Comparison of ENCODE assay signal across 22 cellular contexts in genomic region chr16:54504372-54504771, GRCh38.
DNase-seq lines count a peak whose midpoint lies in the region; ATAC-seq, FAIRE-seq and TF ChIP-seq lines count a peak whose summit lies in the region.
"Had no signal": no experiment of that assay in that cellular context is flagged by ENCODE, and none has a peak within 500 bp of the region (broad histone marks: within the 10 kb centered on the region; RNA-seq: fewer than 3 reads in every experiment).

No MANE protein-coding gene starts in this region.

- H3K27me3 ChIP-seq in astrocyte (ENCODE audit: insufficient read depth, low read length) (peaks cover 5% of the 10 kb centered on the region), hepatocyte (peaks cover 6% of the 10 kb centered on the region), upper lobe of right lung (peaks cover 9% of the 10 kb centered on the region)
- H3K27me3 ChIP-seq: breast epithelium, SJSA1, tibial artery had no signal

- peaks cover 6% of the 10 kb centered on the region for H3K4me1 Mint-ChIP-seq in astrocyte (ENCODE audit: low read depth, unreplicated experiment)
- H3K4me1 Mint-ChIP-seq: CD14-positive monocyte; IgD-negative memory B cell; stimulated activated naive B cell treated with anti-CD40 and anti-IgM and Interleukin-4, amounts not matched to agents 10 μg/mL and 1 μg/mL and 100 μg/mL, for 72 hours had no signal

- H3K27ac Mint-ChIP-seq in astrocyte (ENCODE audit: unreplicated experiment): no peak overlapping the region
- H3K27ac Mint-ChIP-seq: CD14-positive monocyte; IgD-negative memory B cell; stimulated activated naive B cell treated with anti-CD40 and anti-IgM and Interleukin-4, amounts not matched to agents 10 μg/mL and 1 μg/mL and 100 μg/mL, for 72 hours had no signal

- no peaks in the 10 kb centered on the region for H3K9me2 ChIP-seq in hepatocyte (replicated peaks; ENCODE audit: insufficient read depth)

- TF ChIP-seq CTCF in astrocyte (IDR thresholded peaks at IDR 0.05; ENCODE audit: insufficient read depth, low read depth, low read length): no peak
- TF ChIP-seq CTCF in hepatocyte (IDR thresholded peaks at IDR 0.05; ENCODE audit: poor library complexity): no peak
- TF ChIP-seq CTCF in upper lobe of right lung (IDR thresholded peaks at IDR 0.05): no peak

- H4K20me1 ChIP-seq in astrocyte (ENCODE audit: insufficient read depth, low read length) (no peaks in the 10 kb centered on the region), hepatocyte (ENCODE audit: insufficient read depth, poor library complexity, severe bottlenecking) (no peaks in the 10 kb centered on the region)

- H2AFZ ChIP-seq in astrocyte (ENCODE audit: low read depth, low read length) (peak overlapping the region; percentile 23), hepatocyte (peak overlapping the region; percentile 24)
- H2AFZ ChIP-seq: GM23248, PC-9 had no signal

- DNase-seq in Right ventricle myocardium superior (no peak), cardiac septum (ENCODE audit: low spot score) (no peak), astrocyte (ENCODE audit: low read depth) (no peak), hepatocyte (ENCODE audit: low spot score) (no peak), upper lobe of right lung (no peak), globus pallidus (ENCODE audit: low spot score) (no peak), cerebellar cortex (ENCODE audit: low spot score) (no peak)
- no peak for DNase-seq in activated T-cell treated with anti-CD3 and anti-CD28 coated beads, Interleukin-2, amount 50 U/mL, for 1 hour
- DNase-seq: ACHN; GM23248; MM.1S; NCI-H1694 treated with DMSO at 0.1 percent for 48 hours; NCI-H526 treated with DMSO at 0.1 percent for 48 hours; PC-9; stimulated activated CD4-positive, alpha-beta T cell treated with anti-CD3 and anti-CD28 coated beads, Interleukin-15, amount 100 ng/mL, for 24 hours; stimulated activated naive B cell treated with anti-CD40 and anti-IgM and Interleukin-4, amounts not matched to agents 10 μg/mL and 1 μg/mL and 100 μg/mL, for 72 hours had no signal

- H3K36me3 ChIP-seq in astrocyte (ENCODE audit: insufficient read depth, low read length) (no peaks in the 10 kb centered on the region), hepatocyte (replicated peaks; ENCODE audit: insufficient read depth, low read depth) (no peaks in the 10 kb centered on the region), upper lobe of right lung (no peaks in the 10 kb centered on the region)
- H3K36me3 ChIP-seq: breast epithelium, SJSA1, tibial artery had no signal

- H3K27ac ChIP-seq in astrocyte (ENCODE audit: low read depth, low read length) (no peak overlapping the region), hepatocyte (peak overlapping the region; percentile 56), upper lobe of right lung (peak overlapping the region; percentile 42)
- H3K27ac ChIP-seq: GM23248, PC-9 had no signal

- H3K79me2 ChIP-seq in astrocyte (ENCODE audit: insufficient read depth, low read length): no peaks in the 10 kb centered on the region
- no peaks in the 10 kb centered on the region for H3K79me2 ChIP-seq in hepatocyte

- ATAC-seq in Right ventricle myocardium superior (ENCODE audit: poor library complexity): peak; percentile 12
- ATAC-seq in upper lobe of right lung: no peak
- ATAC-seq: stimulated activated naive B cell treated with anti-CD40 and anti-IgM and Interleukin-4, amounts not matched to agents 10 μg/mL and 1 μg/mL and 100 μg/mL, for 72 hours had no signal

- H3K4me3 Mint-ChIP-seq in astrocyte (ENCODE audit: unreplicated experiment): no peak overlapping the region
- H3K4me3 Mint-ChIP-seq: CD14-positive monocyte; IgD-negative memory B cell; stimulated activated naive B cell treated with anti-CD40 and anti-IgM and Interleukin-4, amounts not matched to agents 10 μg/mL and 1 μg/mL and 100 μg/mL, for 72 hours had no signal

- WGBS in hepatocyte (ENCODE audit: low lambda C conversion rate, missing lambda C conversion rate): 46% methylated on average over 12 of the region's 12 CpGs

- H3K4me1 ChIP-seq in astrocyte (ENCODE audit: insufficient read depth, low read length) (peaks cover 9% of the 10 kb centered on the region), hepatocyte (ENCODE audit: insufficient read depth) (peaks cover 26% of the 10 kb centered on the region), upper lobe of right lung (peaks cover 9% of the 10 kb centered on the region)
- H3K4me1 ChIP-seq: breast epithelium had no signal

- intact Hi-C loops in Right ventricle myocardium superior (cut with DNase I) (loop anchor here (10.0 kb wide), 2 partner anchors 220 to 430 kb away; partner anchors contain the start of genes IRX3 and IRX5), cardiac septum (cut with DNase I) (loop anchor here (2.0 to 5.0 kb wide), 3 partner anchors 18 to 423 kb away; partner anchors contain the start of gene IRX3), upper lobe of right lung (cut with DNase I) (no loop called here)

- peaks cover 17% of the 10 kb centered on the region for H3K27me3 Mint-ChIP-seq in astrocyte (ENCODE audit: low read depth, unreplicated experiment)

- no peak for FAIRE-seq in astrocyte (lab: Jason Lieb, UNC)
- FAIRE-seq: keratinocyte had no signal

- H3K36me3 Mint-ChIP-seq in astrocyte (ENCODE audit: low read depth, unreplicated experiment): no peaks in the 10 kb centered on the region
- H3K36me3 Mint-ChIP-seq: CD14-positive monocyte; IgD-negative memory B cell; stimulated activated naive B cell treated with anti-CD40 and anti-IgM and Interleukin-4, amounts not matched to agents 10 μg/mL and 1 μg/mL and 100 μg/mL, for 72 hours had no signal

- H3K9ac ChIP-seq in astrocyte (ENCODE audit: low read length): no peak overlapping the region
- H3K9ac ChIP-seq: GM23248 had no signal

- H3K4me2 ChIP-seq in astrocyte (ENCODE audit: low read length) (no peak overlapping the region), hepatocyte (peak overlapping the region; percentile 38)
- H3K4me2 ChIP-seq: PC-9 had no signal

- H3K9me3 ChIP-seq in astrocyte (ENCODE audit: insufficient read depth, low read depth, low read length) (peaks cover 5% of the 10 kb centered on the region), hepatocyte (ENCODE audit: low read depth) (no peaks in the 10 kb centered on the region), upper lobe of right lung (no peaks in the 10 kb centered on the region)
- H3K9me3 ChIP-seq: breast epithelium, SJSA1, tibial artery had no signal

- H3K9me3 Mint-ChIP-seq in astrocyte (ENCODE audit: unreplicated experiment): peaks cover 2% of the 10 kb centered on the region

- no peak overlapping the region for H3K4me3 ChIP-seq in astrocyte (ENCODE audit: insufficient read depth, low read depth, low read length)
- H3K4me3 ChIP-seq in hepatocyte: no peak overlapping the region
- H3K4me3 ChIP-seq in upper lobe of right lung: no peak overlapping the region
- H3K4me3 ChIP-seq: breast epithelium, GM23248, PC-9, SJSA1, tibial artery had no signal
